8 cellular contexts compared by ENCODE assay signal in genomic region chr17:58084317-58084981, GRCh38. TPM values are rescaled to one million over a fixed set of nuclear protein-coding genes. Genes with fewer than 3 reads are reported as not detected.
DNase-seq lines count a peak whose midpoint lies in the region; ATAC-seq and TF ChIP-seq lines count a peak whose summit lies in the region.

No MANE protein-coding gene starts in this region.

- H3K9me3 Mint-ChIP-seq in CD4-positive, CD25-positive, alpha-beta regulatory T cell: no peaks in the 10 kb centered on the region
- H3K9me3 Mint-ChIP-seq in activated naive CD4-positive, alpha-beta T cell treated with anti-CD3 and anti-CD28 coated beads for 36 hours: no peaks in the 10 kb centered on the region

- CTCF ChIA-PET in HCT116 (lab: Charles Lee): interaction anchor here (1.0 kb wide), 1 partner anchor 85 kb away, joined by 4 read pairs; no protein-coding TSS in a partner anchor
- CTCF ChIA-PET in activated naive CD4-positive, alpha-beta T cell treated with anti-CD3 and anti-CD28 coated beads for 36 hours (lab: Charles Lee): interaction anchor here (1.5 kb wide), 1 partner anchor 78 kb away, joined by 3 read pairs; no protein-coding TSS in a partner anchor

- POLR2A ChIA-PET in HCT116 (lab: Charles Lee): interaction anchor here (0.6 to 1.7 kb wide), 6 partner anchors 12 to 404 kb away, joined by 3 to 11 read pairs (median 4); partner anchors contain the start of gene SRSF1

- H3K4me3 Mint-ChIP-seq in CD4-positive, CD25-positive, alpha-beta regulatory T cell: peak overlapping the region; percentile 93 to 96 (median 94)
- H3K4me3 Mint-ChIP-seq in activated naive CD4-positive, alpha-beta T cell treated with anti-CD3 and anti-CD28 coated beads for 36 hours: peak overlapping the region; percentile 77

- no peaks in the 10 kb centered on the region for H3K9me2 ChIP-seq in HCT116 (ENCODE audit: insufficient read depth)

- H3K4me1 ChIP-seq in CD4-positive, CD25-positive, alpha-beta regulatory T cell (ENCODE audit: control insufficient read depth, insufficient read depth, low read length, poor library complexity, severe bottlenecking): peaks cover 34% of the 10 kb centered on the region
- H3K4me1 ChIP-seq in HCT116 (ENCODE audit: control insufficient read depth in 1 of 2, insufficient read depth in 2 of 2, low read length in 2 of 2) (peaks cover 11 to 19% of the 10 kb centered on the region in 2 experiments), OCI-LY3 (ENCODE audit: low read length) (peaks cover 12% of the 10 kb centered on the region), prostate gland (replicated peaks) (peaks cover 21% of the 10 kb centered on the region)

- intact Hi-C loops in HCT116 (cut with micrococcal nuclease): loop anchor here (1.0 to 5.0 kb wide), 2 partner anchors 62 to 77 kb away; partner anchors contain the start of gene SRSF1
- intact Hi-C loops in activated naive CD4-positive, alpha-beta T cell treated with anti-CD3 and anti-CD28 coated beads for 36 hours (cut with micrococcal nuclease): loop anchor here (1.0 to 5.0 kb wide), 4 partner anchors 29 to 258 kb away; no protein-coding TSS in a partner anchor
- intact Hi-C loops in Right ventricle myocardium superior (cut with DNase I): loop anchor here (2.0 kb wide), 1 partner anchor 78 kb away; the partner anchor contains the start of gene SRSF1
- intact Hi-C loops in prostate gland (cut with DNase I): loop anchor here (2.0 to 10.0 kb wide), 3 partner anchors 78 to 433 kb away; partner anchors contain the start of genes MRPS23 and SRSF1

- H4K20me1 ChIP-seq in HCT116 (ENCODE audit: insufficient read depth) (peaks cover 44% of the 10 kb centered on the region; the same call in 1 of the 2 replicates), OCI-LY3 (ENCODE audit: insufficient read depth, low read length) (peaks cover 54% of the 10 kb centered on the region)

- peaks cover 4% of the 10 kb centered on the region for H3K27me3 ChIP-seq in CD4-positive, CD25-positive, alpha-beta regulatory T cell (ENCODE audit: control insufficient read depth, insufficient read depth, low read length)
- H3K27me3 ChIP-seq in HCT116 (ENCODE audit: insufficient read depth, low read length) (no peaks in the 10 kb centered on the region), OCI-LY3 (ENCODE audit: low read depth, low read length) (peaks cover 4% of the 10 kb centered on the region; the same call in 1 of the 2 replicates), prostate gland (replicated peaks; ENCODE audit: insufficient read depth) (no peaks in the 10 kb centered on the region)

- DNase-seq in CD4-positive, CD25-positive, alpha-beta regulatory T cell: peak; percentile 38 to 89 (median 61)
- peak; percentile 56 for DNase-seq in HCT116 (ENCODE audit: low read depth, low spot score)
- DNase-seq in activated naive CD4-positive, alpha-beta T cell treated with anti-CD3 and anti-CD28 coated beads for 36 hours: peak; percentile 78
- DNase-seq in Right ventricle myocardium superior: peak; percentile 69
- DNase-seq in prostate gland (ENCODE audit: low spot score): peak; percentile 46
- DNase-seq in SHP77 treated with DMSO at 0.1 percent for 48 hours (lab: John Stamatoyannopoulos, UW): no peak

- TF ChIP-seq CTCF in HCT116 (IDR thresholded peaks at IDR 0.05 in 2 of 3, conservative IDR thresholded peaks at IDR 0.05 in 1 of 3; ENCODE audit: borderline replicate concordance in 1 of 3, insufficient read depth in 1 of 3, low read depth in 2 of 3, low read length in 2 of 3): peak; percentile 66 to 76 (median 68); a peak in 5 of 6 replicates
- TF ChIP-seq CTCF in OCI-LY3 (IDR thresholded peaks at IDR 0.05; ENCODE audit: low read depth, low read length): peak; percentile 60
- TF ChIP-seq CTCF in prostate gland (IDR thresholded peaks at IDR 0.05): peak in 2 of 4 experiments; percentile 21 to 24

- H2AFZ ChIP-seq in HCT116 (ENCODE audit: low read depth, low read length, poor library complexity, severe bottlenecking) (no peak overlapping the region), OCI-LY3 (ENCODE audit: low read depth, low read length) (no peak overlapping the region)

- no peak for TF ChIP-seq POLR2A in HCT116 (IDR thresholded peaks at IDR 0.05; ENCODE audit: borderline replicate concordance, extremely low read depth, insufficient read depth, insufficient read length)
- no peak for TF ChIP-seq POLR2A in prostate gland (IDR thresholded peaks at IDR 0.05)

- H3K9ac ChIP-seq in HCT116 (ENCODE audit: low read length) (peak overlapping the region; percentile 87), OCI-LY3 (ENCODE audit: low read length) (peak overlapping the region; percentile 93)

- peaks cover 16 to 54% (median 38%) of the 10 kb centered on the region in 4 donors for H3K4me1 Mint-ChIP-seq in CD4-positive, CD25-positive, alpha-beta regulatory T cell
- H3K4me1 Mint-ChIP-seq in activated naive CD4-positive, alpha-beta T cell treated with anti-CD3 and anti-CD28 coated beads for 36 hours (ENCODE audit: low read depth): peaks cover 47% of the 10 kb centered on the region

- under 1% methylated on average over 7 of the region's 7 CpGs for WGBS in prostate gland

- peak; percentile 26 to 29 for ATAC-seq in CD4-positive, CD25-positive, alpha-beta regulatory T cell (ENCODE audit: low read depth in 2 of 2)
- ATAC-seq in HCT116 (peak; percentile 41), Right ventricle myocardium superior (ENCODE audit: poor library complexity) (peak; percentile 36), GM21360 (IDR thresholded peaks at IDR 0.05; ENCODE audit: unreplicated experiment) (no peak)

- H3K36me3 Mint-ChIP-seq in CD4-positive, CD25-positive, alpha-beta regulatory T cell: peaks cover 25% of the 10 kb centered on the region
- peaks cover 17% of the 10 kb centered on the region for H3K36me3 Mint-ChIP-seq in activated naive CD4-positive, alpha-beta T cell treated with anti-CD3 and anti-CD28 coated beads for 36 hours (ENCODE audit: low read depth)

- peak overlapping the region; percentile 84 to 94 (median 88) for H3K27ac Mint-ChIP-seq in CD4-positive, CD25-positive, alpha-beta regulatory T cell
- H3K27ac Mint-ChIP-seq in activated naive CD4-positive, alpha-beta T cell treated with anti-CD3 and anti-CD28 coated beads for 36 hours: peak overlapping the region; percentile 69

- peaks cover 36% of the 10 kb centered on the region for H3K36me3 ChIP-seq in CD4-positive, CD25-positive, alpha-beta regulatory T cell (ENCODE audit: control insufficient read depth, insufficient read depth, low read length)
- H3K36me3 ChIP-seq in HCT116 (ENCODE audit: control insufficient read depth in 1 of 2, insufficient read depth in 2 of 2, low read length in 2 of 2): peaks cover 41 to 46% of the 10 kb centered on the region in 2 experiments
- peaks cover 46% of the 10 kb centered on the region for H3K36me3 ChIP-seq in OCI-LY3 (replicated peaks; ENCODE audit: low read depth, low read length)
- peaks cover under 1 to 4% of the 10 kb centered on the region in 2 donors for H3K36me3 ChIP-seq in prostate gland

- peaks cover 61% of the 10 kb centered on the region for H3K79me2 ChIP-seq in HCT116 (ENCODE audit: insufficient read depth, low read length)
- peaks cover 60% of the 10 kb centered on the region for H3K79me2 ChIP-seq in OCI-LY3 (ENCODE audit: low read length)

- no peaks in the 10 kb centered on the region for H3K9me3 ChIP-seq in CD4-positive, CD25-positive, alpha-beta regulatory T cell (ENCODE audit: control insufficient read depth in 2 of 2, low read length in 2 of 2)
- H3K9me3 ChIP-seq in HCT116 (ENCODE audit: control insufficient read depth in 1 of 2, insufficient read depth in 1 of 2, low read depth in 1 of 2, low read length in 2 of 2) (no peaks in the 10 kb centered on the region), OCI-LY3 (ENCODE audit: insufficient read depth, low read length) (no peaks in the 10 kb centered on the region), prostate gland (no peaks in the 10 kb centered on the region)

- RAD21 ChIA-PET in HCT116 (lab: Charles Lee; ENCODE audit: low non-redundant PET in 1 of 2, low total read pairs in 2 of 2, uncharacterized antibody in 2 of 2, unreplicated experiment in 2 of 2): no interaction called here

- H3K4me2 ChIP-seq in HCT116 (ENCODE audit: low read length) (peak overlapping the region; percentile 96), OCI-LY3 (ENCODE audit: low read length) (peak overlapping the region; percentile 99)

- H3K27ac ChIP-seq in CD4-positive, CD25-positive, alpha-beta regulatory T cell (ENCODE audit: insufficient read depth, low read length, poor library complexity, severe bottlenecking): peak overlapping the region; percentile 82
- peak overlapping the region; percentile 78 for H3K27ac ChIP-seq in HCT116 (ENCODE audit: low read depth, low read length)
- H3K27ac ChIP-seq in OCI-LY3 (ENCODE audit: low read length): peak overlapping the region; percentile 47
- H3K27ac ChIP-seq in prostate gland: peak overlapping the region; percentile 90 to 91

- TF ChIP-seq RAD21 in HCT116 (IDR thresholded peaks at IDR 0.05; ENCODE audit: low read depth): peak; percentile 63

- peak overlapping the region; percentile 89 for H3K4me3 ChIP-seq in CD4-positive, CD25-positive, alpha-beta regulatory T cell (ENCODE audit: low read depth, low read length)
- H3K4me3 ChIP-seq in HCT116 (replicated peaks in 1 of 2; ENCODE audit: low read depth in 1 of 2, low read length in 2 of 2) (peak overlapping the region; percentile 85 to 87), OCI-LY3 (ENCODE audit: low read length) (peak overlapping the region; percentile 98), prostate gland (peak overlapping the region; percentile 99)

- BruUV-seq in HCT116 (replicated peaks; lab: Mats Ljungman, UMichigan): TSS peak; percentile 47

- peaks cover 11% of the 10 kb centered on the region for H3K27me3 Mint-ChIP-seq in CD4-positive, CD25-positive, alpha-beta regulatory T cell
- no peaks in the 10 kb centered on the region for H3K27me3 Mint-ChIP-seq in activated naive CD4-positive, alpha-beta T cell treated with anti-CD3 and anti-CD28 coated beads for 36 hours (ENCODE audit: low read depth)

RNA-seq across cellular contexts. Expression of gene DYNLL2, which starts 1.2 kb away (rescaled TPM):
- total RNA-seq in CD4-positive, CD25-positive, alpha-beta regulatory T cell: 37.4 TPM
- polyA plus RNA-seq in CD4-positive, CD25-positive, alpha-beta regulatory T cell: 1 to 10 TPM in 2 of 4 donors, under 1 TPM in 2; 0.57 to 1.7 (median 1.0) TPM
- total RNA-seq in HCT116 (2021; ENCODE audit: unreplicated experiment) (54.9 TPM), Right ventricle myocardium superior (81.5 TPM), prostate gland (10 to 100 TPM; 29.9 to 33.0 TPM)
- 39.1 and 41.2 TPM in 2 replicates for polyA plus RNA-seq in HCT116 (2012)
- 10 to 100 TPM; 19.1 to 19.4 TPM for total RNA-seq in activated naive CD4-positive, alpha-beta T cell treated with anti-CD3 and anti-CD28 coated beads for 36 hours
